In genomic region chr17:27609606-27610303, GRCh38 we compare ENCODE assay signal across 8 cellular contexts. TPM values are rescaled to one million over a fixed set of nuclear protein-coding genes. Genes with fewer than 3 reads are reported as not detected.
A peak's percentile ranks its signal among the peaks of the same experiment; 100 is the strongest.
DNase-seq lines count a peak whose midpoint lies in the region; ATAC-seq and TF ChIP-seq lines count a peak whose summit lies in the region.

No MANE protein-coding gene starts in this region.

- no peak for TF ChIP-seq EP300 in sigmoid colon (IDR thresholded peaks at IDR 0.05)

- in situ Hi-C loops in ACHN (cut with HindIII; ENCODE audit: low pct_ligation_motif_present, low pct_unique_long_range_greater_than_20kb, low sequenced_read_pairs) = no loop called here

- H3K36me3 ChIP-seq in prostate gland = peaks cover 0 to 3% of the 10 kb centered on the region in 2 donors
- peaks cover 8 to 92% (median 29%) of the 10 kb centered on the region in 4 donors for H3K36me3 ChIP-seq in sigmoid colon

- DNase-seq in ACHN (peak; percentile 58), fibroblast of villous mesenchyme (ENCODE audit: low read depth) (peak; percentile 50), prostate gland (ENCODE audit: low spot score) (peak; percentile 50), sigmoid colon (no peak), SK-N-DZ (ENCODE audit: low spot score) (no peak), NCI-H146 (lab: John Stamatoyannopoulos, UW) (no peak)

- TF ChIP-seq CTCF in GM12875 (IDR thresholded peaks at IDR 0.05; ENCODE audit: borderline replicate concordance, insufficient read depth, low read depth, low read length) (peak; percentile 55), fibroblast of villous mesenchyme (IDR thresholded peaks at IDR 0.05; ENCODE audit: insufficient read depth, low read depth, low read length) (peak; percentile 67), prostate gland (IDR thresholded peaks at IDR 0.05) (peak in 3 of 4 experiments; percentile 62 to 75 (median 63)), sigmoid colon (IDR thresholded peaks at IDR 0.05) (peak in 2 of 4 experiments; percentile 10 to 46)

- H3K9me3 ChIP-seq in prostate gland = no peaks in the 10 kb centered on the region
- H3K9me3 ChIP-seq in sigmoid colon = no peaks in the 10 kb centered on the region

- H3K27ac ChIP-seq in prostate gland = no peak overlapping the region
- no peak overlapping the region for H3K27ac ChIP-seq in sigmoid colon

- no peak for TF ChIP-seq POLR2A in prostate gland (IDR thresholded peaks at IDR 0.05)
- no peak for TF ChIP-seq POLR2A in sigmoid colon (IDR thresholded peaks at IDR 0.05)

- H3K4me1 ChIP-seq in prostate gland (replicated peaks) (peaks cover 4% of the 10 kb centered on the region), sigmoid colon (no peaks in the 10 kb centered on the region)

- H3K4me3 ChIP-seq in GM12875 (ENCODE audit: low read depth, low read length) (no peak overlapping the region), fibroblast of villous mesenchyme (ENCODE audit: low read depth, low read length) (no peak overlapping the region), prostate gland (no peak overlapping the region), sigmoid colon (no peak overlapping the region)

- peak; percentile 83 for ATAC-seq in SK-N-SH treated with all-trans-retinoic acid at 6 μM for 48 hours

- WGBS in prostate gland = 67% methylated on average over 11 of the region's 11 CpGs
- 40 to 73% methylated on average over 11 of the region's 11 CpGs for WGBS in sigmoid colon, 2 donors

- intact Hi-C loops in prostate gland (cut with DNase I) = no loop called here
- intact Hi-C loops in sigmoid colon (cut with DNase I) = no loop called here

- H3K27me3 ChIP-seq in prostate gland (replicated peaks; ENCODE audit: insufficient read depth) = no peaks in the 10 kb centered on the region
- no peaks in the 10 kb centered on the region for H3K27me3 ChIP-seq in sigmoid colon

TF ChIP-seq in SK-N-SH treated with all-trans-retinoic acid at 6 μM for 48 hours, 23 proteins besides CTCF, POLR2A, EP300 and RAD21:
- no peak for TF ChIP-seq CSRNP3 (CRISPR knock-in tag; IDR thresholded peaks at IDR 0.05)
- no peak for TF ChIP-seq POU6F1 (CRISPR knock-in tag; IDR thresholded peaks at IDR 0.05; ENCODE audit: borderline replicate concordance, low read depth)
- no peak for TF ChIP-seq ARNTL (CRISPR knock-in tag; IDR thresholded peaks at IDR 0.05; ENCODE audit: borderline replicate concordance, low read depth)
- TF ChIP-seq ZNF8 (CRISPR knock-in tag; IDR thresholded peaks at IDR 0.05) = no peak
- no peak for TF ChIP-seq ZNF70 (CRISPR knock-in tag; IDR thresholded peaks at IDR 0.05)
- TF ChIP-seq ISL1 (CRISPR knock-in tag; IDR thresholded peaks at IDR 0.05) = no peak
- TF ChIP-seq PPARA (CRISPR knock-in tag; IDR thresholded peaks at IDR 0.05; ENCODE audit: borderline replicate concordance) = no peak
- no peak for TF ChIP-seq ZNF565 (CRISPR knock-in tag; conservative IDR thresholded peaks at IDR 0.05; ENCODE audit: low read depth)
- no peak for TF ChIP-seq ZFP3 (CRISPR knock-in tag; IDR thresholded peaks at IDR 0.05)
- TF ChIP-seq OSR1 (CRISPR knock-in tag; IDR thresholded peaks at IDR 0.05) = no peak
- TF ChIP-seq TSHZ2 (CRISPR knock-in tag; IDR thresholded peaks at IDR 0.05) = no peak
- TF ChIP-seq CREB5 (CRISPR knock-in tag; IDR thresholded peaks at IDR 0.05; ENCODE audit: low read depth) = no peak
- no peak for TF ChIP-seq ZC3H10 (CRISPR knock-in tag; IDR thresholded peaks at IDR 0.05)
TF ChIP-seq in SK-N-SH treated with all-trans-retinoic acid at 6 μM for 48 hours: peak in this region for 0.

RNA-seq across cellular contexts. Expression of gene LGALS9, which starts 21.2 kb away (rescaled TPM):
- total RNA-seq in fibroblast of villous mesenchyme (1.7 and 2.3 TPM in 2 replicates), prostate gland (10 to 100 TPM in 1 of 2 donors, 1 to 10 TPM in 1; 7.2 to 16.7 TPM), sigmoid colon (10 to 100 TPM; 17.8 to 33.2 (median 22.2) TPM)
- polyA plus RNA-seq in sigmoid colon = 100 to 1,000 TPM; 333 to 476 (median 455) TPM
- polyA plus RNA-seq in SK-N-DZ (2014; cell fraction: cytosol; rRNA removed) = 0.13 TPM in 1 of 2 replicates, not detected in the other
- polyA plus RNA-seq in SK-N-DZ (2014; cell fraction: nucleus; rRNA removed) = 0.18 TPM in 1 of 2 replicates, not detected in the other

Comparison
In these comparisons a context has a peak if more than half of its experiments do, and no peak if none do; other contexts are left out.
1. DNase-seq: peak in ACHN (single experiment), fibroblast of villous mesenchyme (single experiment) and prostate gland (single experiment); none in sigmoid colon (single experiment), SK-N-DZ (single experiment) and NCI-H146 (single experiment).